ENCODE assay signal across 1 cellular context in the genomic region with DNA sequence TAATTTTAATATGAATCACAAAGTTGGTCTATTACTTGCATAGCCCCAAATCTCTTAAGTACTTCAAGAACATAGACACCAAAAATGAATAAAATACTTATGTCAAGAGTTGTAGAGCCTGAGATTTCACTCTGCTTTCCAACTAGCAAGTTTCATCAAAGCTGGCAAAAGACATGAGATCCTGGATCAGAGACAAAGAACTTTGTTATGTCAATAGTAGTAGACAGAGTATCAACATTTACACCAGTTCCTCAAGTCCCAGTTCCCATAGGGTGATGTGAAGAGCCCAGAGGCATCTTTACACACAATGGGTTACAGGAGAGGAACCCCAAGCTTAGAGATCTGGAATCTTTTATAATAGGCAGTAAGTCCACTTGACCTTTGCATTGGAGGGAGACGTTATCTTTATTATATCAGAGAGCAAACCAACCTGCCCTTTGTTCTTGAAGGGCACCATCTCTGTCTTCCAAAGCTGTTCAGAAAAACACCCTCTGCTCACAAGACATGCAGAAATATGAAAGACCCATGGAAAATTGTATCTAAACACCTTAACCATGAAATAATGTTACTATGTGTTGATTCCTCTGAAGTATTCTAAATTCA.
TF ChIP-seq lines count a peak whose summit lies in the region.

No MANE protein-coding gene starts in this region.

TF ChIP-seq in liver, 16 proteins besides CTCF, POLR2A, EP300 and RAD21 (continued from another document):
- TF ChIP-seq, protein P1, sequence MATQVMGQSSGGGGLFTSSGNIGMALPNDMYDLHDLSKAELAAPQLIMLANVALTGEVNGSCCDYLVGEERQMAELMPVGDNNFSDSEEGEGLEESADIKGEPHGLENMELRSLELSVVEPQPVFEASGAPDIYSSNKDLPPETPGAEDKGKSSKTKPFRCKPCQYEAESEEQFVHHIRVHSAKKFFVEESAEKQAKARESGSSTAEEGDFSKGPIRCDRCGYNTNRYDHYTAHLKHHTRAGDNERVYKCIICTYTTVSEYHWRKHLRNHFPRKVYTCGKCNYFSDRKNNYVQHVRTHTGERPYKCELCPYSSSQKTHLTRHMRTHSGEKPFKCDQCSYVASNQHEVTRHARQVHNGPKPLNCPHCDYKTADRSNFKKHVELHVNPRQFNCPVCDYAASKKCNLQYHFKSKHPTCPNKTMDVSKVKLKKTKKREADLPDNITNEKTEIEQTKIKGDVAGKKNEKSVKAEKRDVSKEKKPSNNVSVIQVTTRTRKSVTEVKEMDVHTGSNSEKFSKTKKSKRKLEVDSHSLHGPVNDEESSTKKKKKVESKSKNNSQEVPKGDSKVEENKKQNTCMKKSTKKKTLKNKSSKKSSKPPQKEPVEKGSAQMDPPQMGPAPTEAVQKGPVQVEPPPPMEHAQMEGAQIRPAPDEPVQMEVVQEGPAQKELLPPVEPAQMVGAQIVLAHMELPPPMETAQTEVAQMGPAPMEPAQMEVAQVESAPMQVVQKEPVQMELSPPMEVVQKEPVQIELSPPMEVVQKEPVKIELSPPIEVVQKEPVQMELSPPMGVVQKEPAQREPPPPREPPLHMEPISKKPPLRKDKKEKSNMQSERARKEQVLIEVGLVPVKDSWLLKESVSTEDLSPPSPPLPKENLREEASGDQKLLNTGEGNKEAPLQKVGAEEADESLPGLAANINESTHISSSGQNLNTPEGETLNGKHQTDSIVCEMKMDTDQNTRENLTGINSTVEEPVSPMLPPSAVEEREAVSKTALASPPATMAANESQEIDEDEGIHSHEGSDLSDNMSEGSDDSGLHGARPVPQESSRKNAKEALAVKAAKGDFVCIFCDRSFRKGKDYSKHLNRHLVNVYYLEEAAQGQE (IDR thresholded peaks at IDR 0.05), result no peak
